In the genomic region with DNA sequence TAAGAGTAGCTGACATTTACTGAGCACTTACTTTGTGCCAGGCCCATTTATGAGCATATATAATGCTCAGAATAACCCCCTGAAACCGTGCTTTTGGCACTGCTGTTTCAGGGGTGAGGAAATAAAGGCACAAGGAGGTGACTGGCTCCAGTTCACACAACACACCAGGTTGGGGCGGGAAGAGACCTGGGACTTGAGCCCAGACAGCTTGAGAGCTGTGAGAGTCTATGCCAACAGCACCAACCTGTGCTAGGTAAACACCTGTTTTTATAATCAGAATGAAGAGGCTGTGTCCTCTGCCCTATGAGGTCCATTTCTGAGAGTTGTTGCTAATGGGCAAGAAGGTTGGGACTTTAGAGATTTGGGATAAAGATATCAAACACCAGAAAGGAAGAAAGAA, we compare ENCODE assay signal across 23 cellular contexts. TPM values are rescaled to one million over a fixed set of nuclear protein-coding genes. Genes with fewer than 3 reads are reported as not detected.
DNase-seq lines count a peak whose midpoint lies in the region; ATAC-seq, FAIRE-seq and TF ChIP-seq lines count a peak whose summit lies in the region.
"Had no signal": no experiment of that assay in that cellular context is flagged by ENCODE, and none has a peak within 500 bp of the region (broad histone marks: within the 10 kb centered on the region; RNA-seq: fewer than 3 reads in every experiment).

No MANE protein-coding gene starts in this region.

- intact Hi-C loops in prostate gland (cut with DNase I) = no loop called here

- peak; percentile 9 for ATAC-seq in left lobe of liver
- no peak for ATAC-seq in HG03196 (IDR thresholded peaks at IDR 0.05; ENCODE audit: unreplicated experiment)

- TF ChIP-seq POLR2A in prostate gland (IDR thresholded peaks at IDR 0.05) (no peak), GM12892 (IDR thresholded peaks at IDR 0.05; ENCODE audit: low read depth, low read length) (no peak)

- DNase-seq in NCI-H2029 treated with DMSO at 0.1 percent for 48 hours (lab: John Stamatoyannopoulos, UW) (peak; percentile 9), left lobe of liver (ENCODE audit: low spot score) (peak; percentile 52), prostate gland (ENCODE audit: low spot score) (peak; percentile 54), HCEC 1CT (no peak), GM12892 (ENCODE audit: insufficient read length) (no peak)
- DNase-seq: ACHN; BE2C; C1 segment of cervical spinal cord; CD4-positive, CD25-positive, alpha-beta regulatory T cell; CD8-positive, alpha-beta memory T cell; COR-L47; DMS 273 treated with DMSO at 0.1 percent for 48 hours; DMS53; EL; GM23248 had no signal

- FAIRE-seq in GM12892 (lab: Jason Lieb, UNC) = no peak
- FAIRE-seq: A204.1, G401.6, GM12891, GM18507, HTR-8/SVneo had no signal

- no peaks in the 10 kb centered on the region for H3K4me1 ChIP-seq in prostate gland (replicated peaks)
- H3K4me1 ChIP-seq: HAP-1 had no signal

- H3K36me3 ChIP-seq in prostate gland = no peaks in the 10 kb centered on the region
- H3K36me3 ChIP-seq: BE2C, HAP-1 had no signal

- 43% methylated on average over 2 of the region's 2 CpGs for WGBS in prostate gland

- no peak for TF ChIP-seq CTCF in prostate gland (IDR thresholded peaks at IDR 0.05)

- H3K4me3 ChIP-seq in prostate gland = no peak overlapping the region
- H3K4me3 ChIP-seq: GM23248, HAP-1 had no signal

- H3K27me3 ChIP-seq in prostate gland (replicated peaks; ENCODE audit: insufficient read depth) = no peaks in the 10 kb centered on the region

- no peaks in the 10 kb centered on the region for H3K9me3 ChIP-seq in prostate gland
- H3K9me3 ChIP-seq: BE2C, HAP-1 had no signal

- H3K27ac ChIP-seq in prostate gland = peak overlapping the region; percentile 42
- H3K27ac ChIP-seq: GM23248 had no signal

RNA-seq across cellular contexts. Expression of a gene that starts 8.8 kb away (rescaled TPM):
- total RNA-seq in left lobe of liver (2,337 TPM), prostate gland (1,000 to 10,000 TPM; 1,167 to 4,716 TPM)
- not detected for polyA plus RNA-seq in GM12892 (2012; ENCODE audit: missing spikeins)
- total RNA-seq: CD4-positive, CD25-positive, alpha-beta regulatory T cell; CD8-positive, alpha-beta memory T cell; GM23248 had no signal
- polyA plus RNA-seq: CD4-positive, CD25-positive, alpha-beta regulatory T cell; CD8-positive, alpha-beta memory T cell; GM23248; IgD-negative memory B cell had no signal

RNA-seq across cellular contexts. Expression of a gene that starts 30.8 kb away (rescaled TPM):
- total RNA-seq in left lobe of liver (99.9 TPM), prostate gland (10 to 100 TPM; 75.8 to 86.5 TPM)
- 21.8 TPM for polyA plus RNA-seq in GM12892 (2012; ENCODE audit: missing spikeins)

RNA-seq across cellular contexts. Expression of a gene that starts 55.2 kb away (rescaled TPM):
- total RNA-seq in left lobe of liver (0.86 TPM), prostate gland (1 to 10 TPM; 1.2 to 3.2 TPM)
- 0.66 TPM for polyA plus RNA-seq in GM12892 (2012; ENCODE audit: missing spikeins)
- total RNA-seq: GM23248 had no signal
- polyA plus RNA-seq: CD8-positive, alpha-beta memory T cell; GM23248; IgD-negative memory B cell had no signal

Comparison
In these comparisons a context has a peak if more than half of its experiments do, and no peak if none do; other contexts are left out.
1. DNase-seq: peak in NCI-H2029 treated with DMSO at 0.1 percent for 48 hours (single experiment), left lobe of liver (single experiment) and prostate gland (single experiment); none in HCEC 1CT (single experiment) and GM12892 (single experiment).